13 cellular contexts compared by ENCODE assay signal in the genomic region with DNA sequence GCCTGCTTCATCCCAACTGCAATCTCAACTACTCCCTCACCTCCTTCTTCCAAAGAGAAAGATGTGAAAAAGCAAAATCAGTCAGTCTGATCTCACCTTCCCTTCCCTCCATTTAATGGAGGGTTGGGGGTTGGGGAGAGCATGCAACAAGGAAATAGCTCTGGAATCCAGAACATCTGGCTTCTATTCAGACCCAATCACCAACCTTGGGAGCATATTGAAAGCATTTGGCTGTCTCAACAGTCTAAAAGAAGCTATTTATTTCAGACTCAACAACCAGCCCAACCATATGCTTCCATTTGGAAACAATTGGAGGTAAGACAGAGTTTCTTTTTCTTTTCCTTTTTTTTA.
DNase-seq lines count a peak whose midpoint lies in the region; TF ChIP-seq lines count a peak whose summit lies in the region.
"Had no signal": no experiment of that assay in that cellular context is flagged by ENCODE, and none has a peak within 500 bp of the region (broad histone marks: within the 10 kb centered on the region; RNA-seq: fewer than 3 reads in every experiment).

No MANE protein-coding gene starts in this region.

- H3K27me3 ChIP-seq in OCI-LY3 (ENCODE audit: low read depth, low read length) = 0 out of 2 replicates have a peak, but pooled peaks cover 4% of the 10 kb centered on the region

- CTCF ChIA-PET in activated naive CD4-positive, alpha-beta T cell treated with anti-CD3 and anti-CD28 coated beads, Interleukin-2, amount 10 ng/mL, durations not matched to agents 7 days and 5 days (lab: Charles Lee) = interaction anchor here (0.5 kb wide), 1 partner anchor 1891 kb away, joined by 4 read pairs; no protein-coding TSS in a partner anchor

- peaks cover 4% of the 10 kb centered on the region for H3K9me3 Mint-ChIP-seq in osteocyte (ENCODE audit: unreplicated experiment)
- no peaks in the 10 kb centered on the region for H3K9me3 Mint-ChIP-seq in activated naive CD4-positive, alpha-beta T cell treated with anti-CD3 and anti-CD28 coated beads, Interleukin-2, amount 10 ng/mL, durations not matched to agents 7 days and 5 days
- H3K9me3 Mint-ChIP-seq: CD8-positive, alpha-beta T cell; T-helper 2 cell treated with Interferon-gamma antibody and Interleukin-4, amounts not matched to agents 5 μg/mL and 100 μg/mL, for 36 hours had no signal

- no peaks in the 10 kb centered on the region for H4K20me1 ChIP-seq in OCI-LY3 (ENCODE audit: insufficient read depth, low read length)

- no peak overlapping the region for H3K27ac ChIP-seq in OCI-LY3 (ENCODE audit: low read length)
- H3K27ac ChIP-seq: esophagus squamous epithelium had no signal

- H2AFZ ChIP-seq in OCI-LY3 (ENCODE audit: low read depth, low read length) = no peak overlapping the region

- H3K4me3 ChIP-seq in OCI-LY3 (ENCODE audit: low read length) = no peak overlapping the region
- H3K4me3 ChIP-seq in fibroblast of the aortic adventitia (ENCODE audit: low read depth, low read length) = no peak overlapping the region
- H3K4me3 ChIP-seq: esophagus squamous epithelium had no signal

- no peaks in the 10 kb centered on the region for H3K36me3 Mint-ChIP-seq in osteocyte (ENCODE audit: unreplicated experiment)
- no peaks in the 10 kb centered on the region for H3K36me3 Mint-ChIP-seq in activated naive CD4-positive, alpha-beta T cell treated with anti-CD3 and anti-CD28 coated beads, Interleukin-2, amount 10 ng/mL, durations not matched to agents 7 days and 5 days
- H3K36me3 Mint-ChIP-seq: CD8-positive, alpha-beta T cell had no signal

- no peaks in the 10 kb centered on the region for H3K79me2 ChIP-seq in OCI-LY3 (ENCODE audit: low read length)

- TF ChIP-seq CTCF in OCI-LY3 (IDR thresholded peaks at IDR 0.05; ENCODE audit: low read depth, low read length) (no peak), fibroblast of the aortic adventitia (IDR thresholded peaks at IDR 0.05; ENCODE audit: insufficient read depth, low read length) (no peak), osteocyte (IDR thresholded peaks at IDR 0.05) (no peak), GM13977 (IDR thresholded peaks at IDR 0.05; ENCODE audit: extremely low read depth, insufficient read depth, missing control alignments) (no peak)

- peak overlapping the region; percentile 47 for H3K27ac Mint-ChIP-seq in osteocyte (ENCODE audit: unreplicated experiment)
- no peak overlapping the region for H3K27ac Mint-ChIP-seq in activated naive CD4-positive, alpha-beta T cell treated with anti-CD3 and anti-CD28 coated beads, Interleukin-2, amount 10 ng/mL, durations not matched to agents 7 days and 5 days
- H3K27ac Mint-ChIP-seq: activated CD4-positive, alpha-beta T cell treated with anti-CD3 and anti-CD28 coated beads for 36 hours; CD8-positive, alpha-beta T cell; T-helper 2 cell treated with Interferon-gamma antibody and Interleukin-4, amounts not matched to agents 5 μg/mL and 100 μg/mL, for 36 hours had no signal

- no peak overlapping the region for H3K9ac ChIP-seq in OCI-LY3 (ENCODE audit: low read length)

- H3K9me3 ChIP-seq in OCI-LY3 (ENCODE audit: insufficient read depth, low read length) = no peaks in the 10 kb centered on the region
- H3K9me3 ChIP-seq: esophagus squamous epithelium had no signal

- peak overlapping the region; percentile 27 for H3K4me2 ChIP-seq in OCI-LY3 (ENCODE audit: low read length)

- no peaks in the 10 kb centered on the region for H3K36me3 ChIP-seq in OCI-LY3 (replicated peaks; ENCODE audit: low read depth, low read length)
- H3K36me3 ChIP-seq: esophagus squamous epithelium had no signal

- peaks cover 8% of the 10 kb centered on the region for H3K4me1 ChIP-seq in OCI-LY3 (ENCODE audit: low read length)

- H3K4me3 Mint-ChIP-seq in osteocyte (ENCODE audit: unreplicated experiment) = no peak overlapping the region
- no peak overlapping the region for H3K4me3 Mint-ChIP-seq in activated naive CD4-positive, alpha-beta T cell treated with anti-CD3 and anti-CD28 coated beads, Interleukin-2, amount 10 ng/mL, durations not matched to agents 7 days and 5 days
- H3K4me3 Mint-ChIP-seq: activated CD4-positive, alpha-beta T cell treated with anti-CD3 and anti-CD28 coated beads for 36 hours; CD8-positive, alpha-beta T cell; T-helper 2 cell treated with Interferon-gamma antibody and Interleukin-4, amounts not matched to agents 5 μg/mL and 100 μg/mL, for 36 hours had no signal

- H3K4me1 Mint-ChIP-seq in osteocyte (ENCODE audit: unreplicated experiment) = peaks cover 14% of the 10 kb centered on the region
- no peaks in the 10 kb centered on the region for H3K4me1 Mint-ChIP-seq in activated naive CD4-positive, alpha-beta T cell treated with anti-CD3 and anti-CD28 coated beads, Interleukin-2, amount 10 ng/mL, durations not matched to agents 7 days and 5 days
- H3K4me1 Mint-ChIP-seq: activated CD4-positive, alpha-beta T cell treated with anti-CD3 and anti-CD28 coated beads for 36 hours had no signal

- H3K27me3 Mint-ChIP-seq in osteocyte (ENCODE audit: unreplicated experiment) = peaks cover 9% of the 10 kb centered on the region
- H3K27me3 Mint-ChIP-seq in activated naive CD4-positive, alpha-beta T cell treated with anti-CD3 and anti-CD28 coated beads, Interleukin-2, amount 10 ng/mL, durations not matched to agents 7 days and 5 days = peaks cover 16% of the 10 kb centered on the region

- in situ Hi-C loops in GM13977 (cut with MboI; ENCODE audit: low pct_unique_long_range_greater_than_20kb, low sequenced_read_pairs, unreplicated experiment) = no loop called here

- DNase-seq in DMS 273 treated with DMSO at 0.1 percent for 48 hours (lab: John Stamatoyannopoulos, UW) (peak; percentile 8), fibroblast of the aortic adventitia (ENCODE audit: low read depth) (peak; percentile 33), osteocyte (ENCODE audit: extremely low spot score, unreplicated experiment) (no peak), 8988T (no peak), GM13977 (ENCODE audit: low spot score) (no peak)
- DNase-seq in activated naive CD4-positive, alpha-beta T cell treated with anti-CD3 and anti-CD28 coated beads, Interleukin-2, amount 10 ng/mL, durations not matched to agents 7 days and 5 days = no peak
- DNase-seq: activated CD4-positive, alpha-beta T cell treated with anti-CD3 and anti-CD28 coated beads for 36 hours; CD8-positive, alpha-beta T cell; esophagus squamous epithelium; NCI-H2107; stimulated activated CD4-positive, alpha-beta T cell treated with anti-CD3 and anti-CD28 coated beads, Interleukin-15, amount 100 ng/mL, for 24 hours had no signal

Comparison
In these comparisons a context has a peak if more than half of its experiments do, and no peak if none do; other contexts are left out.
1. DNase-seq: peak in DMS 273 treated with DMSO at 0.1 percent for 48 hours (single experiment) and fibroblast of the aortic adventitia (single experiment); none in osteocyte (single experiment), 8988T (single experiment), GM13977 (single experiment) and activated naive CD4-positive, alpha-beta T cell treated with anti-CD3 and anti-CD28 coated beads, Interleukin-2, amount 10 ng/mL, durations not matched to agents 7 days and 5 days (single experiment).